2 cellular contexts compared by ENCODE assay signal in genomic region chr12:113990548-113991223, GRCh38.
TF ChIP-seq lines count a peak whose summit lies in the region.

No MANE protein-coding gene starts in this region.

TF ChIP-seq in HepG2, 621 proteins besides CTCF, POLR2A, EP300 and RAD21 (continues in another document):
- TF ChIP-seq BCL6 (CRISPR knock-in tag; IDR thresholded peaks at IDR 0.05), result 0 out of 2 replicates have a peak, but pooled peaks have one; percentile 21
- TF ChIP-seq ZBTB42 (CRISPR knock-in tag; IDR thresholded peaks at IDR 0.05), result peak; percentile 95
- peak; percentile 31; the same call in 1 of the 2 replicates for TF ChIP-seq NCOR1 (IDR thresholded peaks at IDR 0.05; ENCODE audit: borderline replicate concordance, low read length)
- TF ChIP-seq ZNF512B (CRISPR knock-in tag; IDR thresholded peaks at IDR 0.05; ENCODE audit: borderline replicate concordance), result no peak
- TF ChIP-seq KDM1A (CRISPR knock-in tag; IDR thresholded peaks at IDR 0.05), result peak; percentile 78
- TF ChIP-seq RARA (CRISPR knock-in tag; IDR thresholded peaks at IDR 0.05), result peak; percentile 34; the same call in 1 of the 2 replicates
- TF ChIP-seq ZNF160 (CRISPR knock-in tag; IDR thresholded peaks at IDR 0.05), result no peak
- TF ChIP-seq FOXA3 (CRISPR knock-in tag; IDR thresholded peaks at IDR 0.05), result peak; percentile 34; the same call in 1 of the 2 replicates
- 0 out of 2 replicates have a peak, but pooled peaks have one; percentile 75 for TF ChIP-seq MEIS2 (CRISPR knock-in tag; IDR thresholded peaks at IDR 0.05)
- TF ChIP-seq TFDP1 (CRISPR knock-in tag; IDR thresholded peaks at IDR 0.05; ENCODE audit: borderline replicate concordance), result no peak
- TF ChIP-seq ZC3H4 (CRISPR knock-in tag; IDR thresholded peaks at IDR 0.05; ENCODE audit: borderline replicate concordance), result no peak
- TF ChIP-seq POLR2G (IDR thresholded peaks at IDR 0.05; ENCODE audit: low read depth, low read length), result no peak
- no peak for TF ChIP-seq ZNF552 (CRISPR knock-in tag; IDR thresholded peaks at IDR 0.05; ENCODE audit: borderline replicate concordance)
- no peak for TF ChIP-seq HOXA7 (CRISPR knock-in tag; IDR thresholded peaks at IDR 0.05)
- TF ChIP-seq, protein P1, sequence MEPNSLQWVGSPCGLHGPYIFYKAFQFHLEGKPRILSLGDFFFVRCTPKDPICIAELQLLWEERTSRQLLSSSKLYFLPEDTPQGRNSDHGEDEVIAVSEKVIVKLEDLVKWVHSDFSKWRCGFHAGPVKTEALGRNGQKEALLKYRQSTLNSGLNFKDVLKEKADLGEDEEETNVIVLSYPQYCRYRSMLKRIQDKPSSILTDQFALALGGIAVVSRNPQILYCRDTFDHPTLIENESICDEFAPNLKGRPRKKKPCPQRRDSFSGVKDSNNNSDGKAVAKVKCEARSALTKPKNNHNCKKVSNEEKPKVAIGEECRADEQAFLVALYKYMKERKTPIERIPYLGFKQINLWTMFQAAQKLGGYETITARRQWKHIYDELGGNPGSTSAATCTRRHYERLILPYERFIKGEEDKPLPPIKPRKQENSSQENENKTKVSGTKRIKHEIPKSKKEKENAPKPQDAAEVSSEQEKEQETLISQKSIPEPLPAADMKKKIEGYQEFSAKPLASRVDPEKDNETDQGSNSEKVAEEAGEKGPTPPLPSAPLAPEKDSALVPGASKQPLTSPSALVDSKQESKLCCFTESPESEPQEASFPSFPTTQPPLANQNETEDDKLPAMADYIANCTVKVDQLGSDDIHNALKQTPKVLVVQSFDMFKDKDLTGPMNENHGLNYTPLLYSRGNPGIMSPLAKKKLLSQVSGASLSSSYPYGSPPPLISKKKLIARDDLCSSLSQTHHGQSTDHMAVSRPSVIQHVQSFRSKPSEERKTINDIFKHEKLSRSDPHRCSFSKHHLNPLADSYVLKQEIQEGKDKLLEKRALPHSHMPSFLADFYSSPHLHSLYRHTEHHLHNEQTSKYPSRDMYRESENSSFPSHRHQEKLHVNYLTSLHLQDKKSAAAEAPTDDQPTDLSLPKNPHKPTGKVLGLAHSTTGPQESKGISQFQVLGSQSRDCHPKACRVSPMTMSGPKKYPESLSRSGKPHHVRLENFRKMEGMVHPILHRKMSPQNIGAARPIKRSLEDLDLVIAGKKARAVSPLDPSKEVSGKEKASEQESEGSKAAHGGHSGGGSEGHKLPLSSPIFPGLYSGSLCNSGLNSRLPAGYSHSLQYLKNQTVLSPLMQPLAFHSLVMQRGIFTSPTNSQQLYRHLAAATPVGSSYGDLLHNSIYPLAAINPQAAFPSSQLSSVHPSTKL (CRISPR knock-in tag; IDR thresholded peaks at IDR 0.05), result peak; percentile 55
- TF ChIP-seq FOXA1 (IDR thresholded peaks at IDR 0.05), result no peak
- TF ChIP-seq FOXA1 (CRISPR knock-in tag; IDR thresholded peaks at IDR 0.05), result 0 out of 2 replicates have a peak, but pooled peaks have one; percentile 6
- peak; percentile 74 for TF ChIP-seq PBX2 (CRISPR knock-in tag; IDR thresholded peaks at IDR 0.05)
- no peak for TF ChIP-seq ZNF251 (CRISPR knock-in tag; IDR thresholded peaks at IDR 0.05)
- TF ChIP-seq ZMYM4 (CRISPR knock-in tag; IDR thresholded peaks at IDR 0.05), result peak; percentile 68
- TF ChIP-seq SP5 (CRISPR knock-in tag; IDR thresholded peaks at IDR 0.05; ENCODE audit: borderline replicate concordance, low read depth), result peak; percentile 91
- TF ChIP-seq NR2F6 (IDR thresholded peaks at IDR 0.05), result no peak
- TF ChIP-seq NR2F6 (CRISPR knock-in tag; IDR thresholded peaks at IDR 0.05), result 0 out of 2 replicates have a peak, but pooled peaks have one; percentile 12
- TF ChIP-seq FOXO1 (CRISPR knock-in tag; IDR thresholded peaks at IDR 0.05), result 0 out of 2 replicates have a peak, but pooled peaks have one; percentile 19
- TF ChIP-seq GATAD2A (CRISPR knock-in tag; IDR thresholded peaks at IDR 0.05), result 0 out of 2 replicates have a peak, but pooled peaks have one; percentile 20
- no peak for TF ChIP-seq SAP130 (CRISPR knock-in tag; IDR thresholded peaks at IDR 0.05; ENCODE audit: low read depth)

TF ChIP-seq in K562, 482 proteins besides CTCF, POLR2A, EP300 and RAD21:
- TF ChIP-seq RBM25 (IDR thresholded peaks at IDR 0.05; ENCODE audit: low read depth, low read length, severe bottlenecking), result peak; percentile 72
- TF ChIP-seq BCOR (IDR thresholded peaks at IDR 0.05), result 0 out of 2 replicates have a peak, but pooled peaks have one; percentile 45
- TF ChIP-seq ERF (CRISPR knock-in tag; IDR thresholded peaks at IDR 0.05), result no peak
- no peak for TF ChIP-seq HDAC3 (IDR thresholded peaks at IDR 0.05; ENCODE audit: borderline replicate concordance, partially characterized antibody)
TF ChIP-seq in K562: peak in this region for 2.
